Comparison of ENCODE assay signal across 1 cellular context in genomic region chr1:26695417-26696190, GRCh38.
TF ChIP-seq lines count a peak whose summit lies in the region.

ARID1A (plus strand) TSS chr1:26696015; CDS start chr1:26696404, 389 bp downstream.

TF ChIP-seq in A549, 52 proteins besides CTCF, POLR2A, EP300 and RAD21 (continued from another document):
- TF ChIP-seq REST (IDR thresholded peaks at IDR 0.05): no peak
- peak; percentile 48; the same call in 1 of the 2 replicates for TF ChIP-seq E2F6 (IDR thresholded peaks at IDR 0.05; ENCODE audit: borderline replicate concordance, low read depth)
- TF ChIP-seq SMC3 (IDR thresholded peaks at IDR 0.05): peak; percentile 32; the same call in 2 of the 3 replicates
- TF ChIP-seq USF2 (IDR thresholded peaks at IDR 0.05): no peak
- no peak for TF ChIP-seq FOSL2 (IDR thresholded peaks at IDR 0.05)
- TF ChIP-seq FOSL2 (CRISPR knock-in tag; IDR thresholded peaks at IDR 0.05): no peak
- no peak for TF ChIP-seq CBX8 (IDR thresholded peaks at IDR 0.05)
- 0 out of 2 replicates have a peak, but pooled peaks have one; percentile 17 for TF ChIP-seq PBX3 (IDR thresholded peaks at IDR 0.05)
- TF ChIP-seq MAZ (IDR thresholded peaks at IDR 0.05; ENCODE audit: borderline replicate concordance, low read depth, low read length): peak; percentile 89; the same call in 1 of the 2 replicates
- no peak; the same call in 1 of the 2 replicates for TF ChIP-seq FOXS1 (CRISPR knock-in tag; IDR thresholded peaks at IDR 0.05)
- TF ChIP-seq BHLHE40 (IDR thresholded peaks at IDR 0.05; ENCODE audit: low read depth, low read length): no peak
- TF ChIP-seq MAX (IDR thresholded peaks at IDR 0.05): peak; percentile 91
- TF ChIP-seq CHD2 (IDR thresholded peaks at IDR 0.05; ENCODE audit: low read length, partially characterized antibody): peak; percentile 23
- TF ChIP-seq FOSB (CRISPR knock-in tag; IDR thresholded peaks at IDR 0.05): no peak
- TF ChIP-seq HOXB5 (CRISPR knock-in tag; IDR thresholded peaks at IDR 0.05): no peak
- no peak for TF ChIP-seq RCOR1 (IDR thresholded peaks at IDR 0.05; ENCODE audit: low read depth, low read length)
- no peak for TF ChIP-seq HOXA7 (CRISPR knock-in tag; IDR thresholded peaks at IDR 0.05)
- TF ChIP-seq RARB (CRISPR knock-in tag; IDR thresholded peaks at IDR 0.05): no peak
- TF ChIP-seq HEYL (CRISPR knock-in tag; IDR thresholded peaks at IDR 0.05): no peak
- no peak for TF ChIP-seq NPAS2 (CRISPR knock-in tag; IDR thresholded peaks at IDR 0.05; ENCODE audit: borderline replicate concordance)
- no peak for TF ChIP-seq HDAC2 (IDR thresholded peaks at IDR 0.05)
- no peak for TF ChIP-seq HOXB13 (CRISPR knock-in tag; IDR thresholded peaks at IDR 0.05; ENCODE audit: low read depth)
- no peak for TF ChIP-seq ESRRA (IDR thresholded peaks at IDR 0.05; ENCODE audit: borderline replicate concordance, low read length)
- no peak for TF ChIP-seq HES2 (IDR thresholded peaks at IDR 0.05)
- no peak for TF ChIP-seq NR3C1 (IDR thresholded peaks at IDR 0.05)
- no peak for TF ChIP-seq KDM5A (IDR thresholded peaks at IDR 0.05)
- no peak for TF ChIP-seq ZFP36 (IDR thresholded peaks at IDR 0.05; ENCODE audit: borderline replicate concordance, partially characterized antibody)
- TF ChIP-seq CEBPB (IDR thresholded peaks at IDR 0.05): no peak
- TF ChIP-seq EHF (CRISPR knock-in tag; IDR thresholded peaks at IDR 0.05): no peak
- TF ChIP-seq BCL3 (IDR thresholded peaks at IDR 0.05): peak; percentile 63; the same call in 1 of the 3 replicates
- TF ChIP-seq SREBF2 (IDR thresholded peaks at IDR 0.05): no peak; the same call in 1 of the 2 replicates
- no peak for TF ChIP-seq ATOH8 (CRISPR knock-in tag; IDR thresholded peaks at IDR 0.05; ENCODE audit: low read depth)
- peak; percentile 69 for TF ChIP-seq RFX5 (IDR thresholded peaks at IDR 0.05)
- TF ChIP-seq POLR2AphosphoS2 (conservative IDR thresholded peaks at IDR 0.05; ENCODE audit: low read length): no peak
